Comparison of ENCODE assay signal across 10 cellular contexts in genomic region chr7:129989466-129989865, GRCh38.
DNase-seq lines count a peak whose midpoint lies in the region; ATAC-seq and TF ChIP-seq lines count a peak whose summit lies in the region.
"Had no signal": no experiment of that assay in that cellular context is flagged by ENCODE, and none has a peak within 500 bp of the region (broad histone marks: within the 10 kb centered on the region; RNA-seq: fewer than 3 reads in every experiment).

No MANE protein-coding gene starts in this region.

- no peak for TF ChIP-seq CTCF in GM10266 (IDR thresholded peaks at IDR 0.05; ENCODE audit: control insufficient read depth, insufficient read depth, low read depth, missing control alignments)

- ATAC-seq in GM19463 (IDR thresholded peaks at IDR 0.05; ENCODE audit: unreplicated experiment) (no peak), GM21529 (IDR thresholded peaks at IDR 0.05; ENCODE audit: unreplicated experiment) (no peak), GM21576 (IDR thresholded peaks at IDR 0.05; ENCODE audit: unreplicated experiment) (no peak)

- peak; percentile 58 for DNase-seq in GM10266 (ENCODE audit: extremely low spot score)
- peak; percentile 23 for DNase-seq in OCI-M1 (lab: John Stamatoyannopoulos, UW)
- peak; percentile 67 for DNase-seq in activated naive CD4-positive, alpha-beta T cell treated with anti-CD3 and anti-CD28 coated beads, Interleukin-2, amount 50 U/mL, for 16 hours
- DNase-seq in stimulated activated CD4-positive, alpha-beta T cell treated with anti-CD3 and anti-CD28 coated beads, Interleukin-2, amount 100 ng/mL, for 4 hours (ENCODE audit: low read depth) = peak; percentile 5
- DNase-seq in HPDE6-E6E7 (ENCODE audit: extremely low spot score) = no peak
- DNase-seq: midbrain, NCI-H82 had no signal
